ENCODE assay signal across 24 cellular contexts in the genomic region with DNA sequence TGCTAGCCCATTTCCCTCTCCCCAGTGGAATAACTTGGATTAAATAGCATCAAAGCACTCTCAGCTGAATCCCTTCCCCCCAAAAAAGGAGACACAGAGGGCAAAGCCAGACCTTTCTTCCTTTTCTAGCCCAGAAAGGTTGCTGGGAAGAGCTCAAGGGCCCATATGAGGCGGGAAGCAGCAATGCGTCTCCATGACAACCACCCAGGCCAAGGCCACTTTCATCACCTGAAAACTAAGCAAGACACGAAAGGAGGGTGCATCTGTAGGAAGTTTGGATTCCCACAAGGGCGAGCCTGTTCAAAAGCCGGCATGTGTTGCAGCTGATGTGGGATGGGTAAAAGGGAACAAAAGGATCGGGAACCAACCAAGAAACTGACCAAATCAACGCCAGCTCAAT.
"Had no signal": no experiment of that assay in that cellular context is flagged by ENCODE, and none has a peak within 500 bp of the region (broad histone marks: within the 10 kb centered on the region; RNA-seq: fewer than 3 reads in every experiment).

No MANE protein-coding gene starts in this region.

- H3K9me3 Mint-ChIP-seq: activated naive CD4-positive, alpha-beta T cell treated with anti-CD3 and anti-CD28 coated beads, Interleukin-2, amount 50 U/mL, for 24 hours; activated T-helper 1 cell treated with anti-CD3 and anti-CD28 coated beads, Interleukin-12 subunit alpha, Interleukin-12 subunit beta, Interleukin-2, Interleukin-4 antibody, amounts not matched to agents 30 ng/mL and 10 ng/mL and 1 ng/mL, durations not matched to agents 14 hours and 24 hours and 36 hours; naive thymus-derived CD4-positive, alpha-beta T cell; stimulated activated naive CD8-positive, alpha-beta T cell treated with anti-CD3 and anti-CD28 coated beads, Interleukin-15, Interleukin-2, amounts not matched to agents 100 ng/mL and 50 ng/mL, for 24 hours had no signal

- ATAC-seq: activated CD8-positive, alpha-beta T cell treated with anti-CD3 and anti-CD28 coated beads, Interleukin-2, amount 10 ng/mL, durations not matched to agents 7 days and 5 days; body of pancreas; heart left ventricle; left lobe of liver; lower lobe of right lung; naive thymus-derived CD4-positive, alpha-beta T cell; right lobe of liver had no signal

- H3K4me1 Mint-ChIP-seq: activated naive CD4-positive, alpha-beta T cell treated with anti-CD3 and anti-CD28 coated beads, Interleukin-2, amount 50 U/mL, for 24 hours; naive thymus-derived CD4-positive, alpha-beta T cell had no signal

- H3K36me3 ChIP-seq: cardiac muscle cell, heart left ventricle, lower lobe of right lung, right lobe of liver, uterus had no signal

- H3K27ac Mint-ChIP-seq: activated CD8-positive, alpha-beta T cell treated with anti-CD3 and anti-CD28 coated beads, Interleukin-2, amount 10 ng/mL, durations not matched to agents 7 days and 5 days; activated naive CD4-positive, alpha-beta T cell treated with anti-CD3 and anti-CD28 coated beads, Interleukin-2, amount 50 U/mL, for 24 hours; activated T-helper 1 cell treated with anti-CD3 and anti-CD28 coated beads, Interleukin-12 subunit alpha, Interleukin-12 subunit beta, Interleukin-2, Interleukin-4 antibody, amounts not matched to agents 30 ng/mL and 10 ng/mL and 1 ng/mL, durations not matched to agents 14 hours and 24 hours and 36 hours; naive thymus-derived CD4-positive, alpha-beta T cell; stimulated activated naive CD8-positive, alpha-beta T cell treated with anti-CD3 and anti-CD28 coated beads, Interleukin-15, Interleukin-2, amounts not matched to agents 100 ng/mL and 50 ng/mL, for 24 hours had no signal

- H3K4me3 Mint-ChIP-seq: activated CD8-positive, alpha-beta T cell treated with anti-CD3 and anti-CD28 coated beads, Interleukin-2, amount 10 ng/mL, durations not matched to agents 7 days and 5 days; activated naive CD4-positive, alpha-beta T cell treated with anti-CD3 and anti-CD28 coated beads, Interleukin-2, amount 50 U/mL, for 24 hours; activated T-helper 1 cell treated with anti-CD3 and anti-CD28 coated beads, Interleukin-12 subunit alpha, Interleukin-12 subunit beta, Interleukin-2, Interleukin-4 antibody, amounts not matched to agents 30 ng/mL and 10 ng/mL and 1 ng/mL, durations not matched to agents 14 hours and 24 hours and 36 hours; naive thymus-derived CD4-positive, alpha-beta T cell; neural crest cell; stimulated activated naive CD8-positive, alpha-beta T cell treated with anti-CD3 and anti-CD28 coated beads, Interleukin-15, Interleukin-2, amounts not matched to agents 100 ng/mL and 50 ng/mL, for 24 hours had no signal

- H3K36me3 Mint-ChIP-seq: activated naive CD4-positive, alpha-beta T cell treated with anti-CD3 and anti-CD28 coated beads, Interleukin-2, amount 50 U/mL, for 24 hours; naive thymus-derived CD4-positive, alpha-beta T cell had no signal

- H3K4me1 ChIP-seq: body of pancreas, right lobe of liver had no signal

- H3K27me3 ChIP-seq: body of pancreas, cardiac muscle cell, heart left ventricle, right lobe of liver, uterus had no signal

- H3K9me3 ChIP-seq: body of pancreas, heart left ventricle, lower lobe of right lung, right lobe of liver, uterus had no signal

- H3K4me3 ChIP-seq: body of pancreas, cardiac muscle cell, heart left ventricle, lower lobe of right lung, right lobe of liver, skin epidermis, uterus had no signal

- DNase-seq: activated CD4-positive, alpha-beta T cell treated with anti-CD3 and anti-CD28 coated beads for 1 hour; activated CD4-positive, alpha-beta T cell treated with anti-CD3 and anti-CD28 coated beads, Interleukin-2, amount 50 U/mL, for 1 hour; activated CD8-positive, alpha-beta T cell treated with anti-CD3 and anti-CD28 coated beads, Interleukin-2, amount 10 ng/mL, durations not matched to agents 7 days and 5 days; activated gamma-delta T cell; anterior cingulate cortex; cortex of kidney; heart left ventricle; kidney; lower lobe of right lung; naive thymus-derived CD4-positive, alpha-beta T cell; occipital lobe; right lobe of liver; stimulated activated CD4-positive, alpha-beta T cell treated with anti-CD3 and anti-CD28 coated beads, Interleukin-1b, Interleukin-23, amount 100 ng/mL, for 48 hours; trophoblast cell; uterus had no signal

- H3K27ac ChIP-seq: body of pancreas, cardiac muscle cell, heart left ventricle, lower lobe of right lung, right lobe of liver, skin epidermis, uterus, VCaP had no signal
